Comparison of ENCODE assay signal across 8 cellular contexts in genomic region chr15:81023483-81024264, GRCh38. TPM values are rescaled to one million over a fixed set of nuclear protein-coding genes. Genes with fewer than 3 reads are reported as not detected.
DNase-seq lines count a peak whose midpoint lies in the region; ATAC-seq and TF ChIP-seq lines count a peak whose summit lies in the region.

No MANE protein-coding gene starts in this region.

- TF ChIP-seq CTCF in glutamatergic neuron (IDR thresholded peaks at IDR 0.05; ENCODE audit: partially characterized antibody, unreplicated experiment) = no peak

- peaks cover 43% of the 10 kb centered on the region for H3K4me1 Mint-ChIP-seq in activated T-helper 1 cell treated with anti-CD3 and anti-CD28 coated beads, Interleukin-12 subunit alpha, Interleukin-12 subunit beta, Interleukin-2, Interleukin-4 antibody, amounts not matched to agents 30 ng/mL and 10 ng/mL and 1 ng/mL, durations not matched to agents 14 hours and 24 hours and 36 hours (ENCODE audit: low read depth)
- H3K4me1 Mint-ChIP-seq in glutamatergic neuron (ENCODE audit: low read depth, unreplicated experiment) = peaks cover 17% of the 10 kb centered on the region

- ATAC-seq in GM19467 (IDR thresholded peaks at IDR 0.05; ENCODE audit: unreplicated experiment) (peak; percentile 83), HG03565 (IDR thresholded peaks at IDR 0.05; ENCODE audit: unreplicated experiment) (peak; percentile 90)

- H3K9me3 Mint-ChIP-seq in activated T-helper 1 cell treated with anti-CD3 and anti-CD28 coated beads, Interleukin-12 subunit alpha, Interleukin-12 subunit beta, Interleukin-2, Interleukin-4 antibody, amounts not matched to agents 30 ng/mL and 10 ng/mL and 1 ng/mL, durations not matched to agents 14 hours and 24 hours and 36 hours = no peaks in the 10 kb centered on the region
- no peaks in the 10 kb centered on the region for H3K9me3 Mint-ChIP-seq in glutamatergic neuron (ENCODE audit: unreplicated experiment)

- peak overlapping the region; percentile 51 for H3K4me3 Mint-ChIP-seq in activated T-helper 1 cell treated with anti-CD3 and anti-CD28 coated beads, Interleukin-12 subunit alpha, Interleukin-12 subunit beta, Interleukin-2, Interleukin-4 antibody, amounts not matched to agents 30 ng/mL and 10 ng/mL and 1 ng/mL, durations not matched to agents 14 hours and 24 hours and 36 hours
- H3K4me3 Mint-ChIP-seq in glutamatergic neuron (ENCODE audit: unreplicated experiment) = no peak overlapping the region

- no peaks in the 10 kb centered on the region for H3K27me3 Mint-ChIP-seq in activated T-helper 1 cell treated with anti-CD3 and anti-CD28 coated beads, Interleukin-12 subunit alpha, Interleukin-12 subunit beta, Interleukin-2, Interleukin-4 antibody, amounts not matched to agents 30 ng/mL and 10 ng/mL and 1 ng/mL, durations not matched to agents 14 hours and 24 hours and 36 hours (ENCODE audit: insufficient read depth)
- no peaks in the 10 kb centered on the region for H3K27me3 Mint-ChIP-seq in glutamatergic neuron (ENCODE audit: unreplicated experiment)

- peak; percentile 82 for DNase-seq in EH (ENCODE audit: low read depth)
- DNase-seq in activated T-helper 1 cell treated with anti-CD3 and anti-CD28 coated beads, Interleukin-12 subunit alpha, Interleukin-12 subunit beta, Interleukin-2, Interleukin-4 antibody, amounts not matched to agents 30 ng/mL and 10 ng/mL and 1 ng/mL, durations not matched to agents 14 hours and 24 hours and 36 hours (ENCODE audit: low spot score) = peak; percentile 35
- DNase-seq in glutamatergic neuron = peak; percentile 34
- peak; percentile 74 for DNase-seq in pulmonary artery endothelial cell (ENCODE audit: low read depth, low spot score)
- no peak for DNase-seq in DMS53 (lab: John Stamatoyannopoulos, UW)
- no peak for DNase-seq in NCI-H2171 (lab: John Stamatoyannopoulos, UW)

- peaks cover 9% of the 10 kb centered on the region for H3K36me3 Mint-ChIP-seq in activated T-helper 1 cell treated with anti-CD3 and anti-CD28 coated beads, Interleukin-12 subunit alpha, Interleukin-12 subunit beta, Interleukin-2, Interleukin-4 antibody, amounts not matched to agents 30 ng/mL and 10 ng/mL and 1 ng/mL, durations not matched to agents 14 hours and 24 hours and 36 hours (ENCODE audit: low read depth)
- no peaks in the 10 kb centered on the region for H3K36me3 Mint-ChIP-seq in glutamatergic neuron (ENCODE audit: unreplicated experiment)

- peak overlapping the region; percentile 96 for H3K27ac Mint-ChIP-seq in activated T-helper 1 cell treated with anti-CD3 and anti-CD28 coated beads, Interleukin-12 subunit alpha, Interleukin-12 subunit beta, Interleukin-2, Interleukin-4 antibody, amounts not matched to agents 30 ng/mL and 10 ng/mL and 1 ng/mL, durations not matched to agents 14 hours and 24 hours and 36 hours
- peak overlapping the region; percentile 72 for H3K27ac Mint-ChIP-seq in glutamatergic neuron (ENCODE audit: unreplicated experiment)

- intact Hi-C loops in activated T-helper 1 cell treated with anti-CD3 and anti-CD28 coated beads, Interleukin-12 subunit alpha, Interleukin-12 subunit beta, Interleukin-2, Interleukin-4 antibody, amounts not matched to agents 30 ng/mL and 10 ng/mL and 1 ng/mL, durations not matched to agents 14 hours and 24 hours and 36 hours (cut with micrococcal nuclease) = loop anchor here (1.0 to 5.0 kb wide), 7 partner anchors 15 to 273 kb away; partner anchors contain the start of gene TLNRD1

RNA-seq across cellular contexts. Expression of gene TLNRD1, which starts 23.0 kb away (rescaled TPM):
- total RNA-seq in activated T-helper 1 cell treated with anti-CD3 and anti-CD28 coated beads, Interleukin-12 subunit alpha, Interleukin-12 subunit beta, Interleukin-2, Interleukin-4 antibody, amounts not matched to agents 30 ng/mL and 10 ng/mL and 1 ng/mL, durations not matched to agents 14 hours and 24 hours and 36 hours = 30.2 and 30.8 TPM in 2 replicates
- total RNA-seq in glutamatergic neuron (ENCODE audit: unreplicated experiment) = 35.5 TPM
- 13.7 and 13.8 TPM in 2 replicates for total RNA-seq in pulmonary artery endothelial cell

RNA-seq across cellular contexts. Expression of gene MESD, which starts 34.1 kb away (rescaled TPM):
- total RNA-seq in activated T-helper 1 cell treated with anti-CD3 and anti-CD28 coated beads, Interleukin-12 subunit alpha, Interleukin-12 subunit beta, Interleukin-2, Interleukin-4 antibody, amounts not matched to agents 30 ng/mL and 10 ng/mL and 1 ng/mL, durations not matched to agents 14 hours and 24 hours and 36 hours = 29.5 and 30.2 TPM in 2 replicates
- total RNA-seq in glutamatergic neuron (ENCODE audit: unreplicated experiment) (21.9 TPM), pulmonary artery endothelial cell (19.0 and 24.2 TPM in 2 replicates)

Comparison
In these comparisons a context has a peak if more than half of its experiments do, and no peak if none do; other contexts are left out.
1. DNase-seq: peak in EH (single experiment), activated T-helper 1 cell treated with anti-CD3 and anti-CD28 coated beads, Interleukin-12 subunit alpha, Interleukin-12 subunit beta, Interleukin-2, Interleukin-4 antibody, amounts not matched to agents 30 ng/mL and 10 ng/mL and 1 ng/mL, durations not matched to agents 14 hours and 24 hours and 36 hours (single experiment), glutamatergic neuron (single experiment) and pulmonary artery endothelial cell (single experiment); none in DMS53 (single experiment) and NCI-H2171 (single experiment).